Comparison of ENCODE assay signal across 1 cellular context in the genomic region with DNA sequence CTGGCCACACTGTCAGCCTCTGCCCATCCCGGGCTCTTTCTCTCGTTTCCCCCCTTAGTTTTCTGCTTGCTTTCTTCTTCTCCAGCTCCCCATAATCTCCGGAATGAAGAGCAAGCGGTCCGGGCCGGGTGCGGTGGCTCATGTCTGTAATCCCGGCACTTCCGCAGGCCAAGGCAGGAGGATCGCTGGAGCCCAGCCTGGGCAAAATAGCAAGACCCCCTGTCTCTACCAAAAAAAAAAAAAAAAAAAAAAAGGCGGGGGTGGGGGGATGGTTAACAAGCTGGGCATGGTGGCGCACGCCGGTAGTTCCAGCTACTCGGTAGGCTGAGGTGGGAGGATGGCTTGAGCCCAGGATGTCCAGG.
A peak's percentile ranks its signal among the peaks of the same experiment; 100 is the strongest.
TF ChIP-seq lines count a peak whose summit lies in the region.

No MANE protein-coding gene starts in this region.

TF ChIP-seq in K562, 482 proteins besides CTCF, POLR2A, EP300 and RAD21:
- TF ChIP-seq, protein P1, sequence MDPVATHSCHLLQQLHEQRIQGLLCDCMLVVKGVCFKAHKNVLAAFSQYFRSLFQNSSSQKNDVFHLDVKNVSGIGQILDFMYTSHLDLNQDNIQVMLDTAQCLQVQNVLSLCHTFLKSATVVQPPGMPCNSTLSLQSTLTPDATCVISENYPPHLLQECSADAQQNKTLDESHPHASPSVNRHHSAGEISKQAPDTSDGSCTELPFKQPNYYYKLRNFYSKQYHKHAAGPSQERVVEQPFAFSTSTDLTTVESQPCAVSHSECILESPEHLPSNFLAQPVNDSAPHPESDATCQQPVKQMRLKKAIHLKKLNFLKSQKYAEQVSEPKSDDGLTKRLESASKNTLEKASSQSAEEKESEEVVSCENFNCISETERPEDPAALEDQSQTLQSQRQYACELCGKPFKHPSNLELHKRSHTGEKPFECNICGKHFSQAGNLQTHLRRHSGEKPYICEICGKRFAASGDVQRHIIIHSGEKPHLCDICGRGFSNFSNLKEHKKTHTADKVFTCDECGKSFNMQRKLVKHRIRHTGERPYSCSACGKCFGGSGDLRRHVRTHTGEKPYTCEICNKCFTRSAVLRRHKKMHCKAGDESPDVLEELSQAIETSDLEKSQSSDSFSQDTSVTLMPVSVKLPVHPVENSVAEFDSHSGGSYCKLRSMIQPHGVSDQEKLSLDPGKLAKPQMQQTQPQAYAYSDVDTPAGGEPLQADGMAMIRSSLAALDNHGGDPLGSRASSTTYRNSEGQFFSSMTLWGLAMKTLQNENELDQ (CRISPR knock-in tag; IDR thresholded peaks at IDR 0.05; ENCODE audit: borderline replicate concordance), result no peak
- TF ChIP-seq HSF4 (CRISPR knock-in tag; IDR thresholded peaks at IDR 0.05; ENCODE audit: borderline replicate concordance), result no peak
- 0 out of 2 replicates have a peak, but pooled peaks have one; percentile 12 for TF ChIP-seq SPI1 (IDR thresholded peaks at IDR 0.05; ENCODE audit: borderline replicate concordance, low read depth, low read length)
- TF ChIP-seq MYBL2 (IDR thresholded peaks at IDR 0.05; ENCODE audit: low read depth), result no peak
- no peak for TF ChIP-seq MYBL2 (CRISPR knock-in tag; IDR thresholded peaks at IDR 0.05; ENCODE audit: borderline replicate concordance)
- TF ChIP-seq NFXL1 (CRISPR knock-in tag; IDR thresholded peaks at IDR 0.05), result no peak
- peak; percentile 7; the same call in 1 of the 2 replicates for TF ChIP-seq ZNF384 (IDR thresholded peaks at IDR 0.05; ENCODE audit: low read depth, low read length)
- TF ChIP-seq, protein P2, sequence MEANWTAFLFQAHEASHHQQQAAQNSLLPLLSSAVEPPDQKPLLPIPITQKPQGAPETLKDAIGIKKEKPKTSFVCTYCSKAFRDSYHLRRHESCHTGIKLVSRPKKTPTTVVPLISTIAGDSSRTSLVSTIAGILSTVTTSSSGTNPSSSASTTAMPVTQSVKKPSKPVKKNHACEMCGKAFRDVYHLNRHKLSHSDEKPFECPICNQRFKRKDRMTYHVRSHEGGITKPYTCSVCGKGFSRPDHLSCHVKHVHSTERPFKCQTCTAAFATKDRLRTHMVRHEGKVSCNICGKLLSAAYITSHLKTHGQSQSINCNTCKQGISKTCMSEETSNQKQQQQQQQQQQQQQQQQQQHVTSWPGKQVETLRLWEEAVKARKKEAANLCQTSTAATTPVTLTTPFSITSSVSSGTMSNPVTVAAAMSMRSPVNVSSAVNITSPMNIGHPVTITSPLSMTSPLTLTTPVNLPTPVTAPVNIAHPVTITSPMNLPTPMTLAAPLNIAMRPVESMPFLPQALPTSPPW (CRISPR knock-in tag; IDR thresholded peaks at IDR 0.05), result peak; percentile 5; the same call in 1 of the 2 replicates
- TF ChIP-seq, protein P3, sequence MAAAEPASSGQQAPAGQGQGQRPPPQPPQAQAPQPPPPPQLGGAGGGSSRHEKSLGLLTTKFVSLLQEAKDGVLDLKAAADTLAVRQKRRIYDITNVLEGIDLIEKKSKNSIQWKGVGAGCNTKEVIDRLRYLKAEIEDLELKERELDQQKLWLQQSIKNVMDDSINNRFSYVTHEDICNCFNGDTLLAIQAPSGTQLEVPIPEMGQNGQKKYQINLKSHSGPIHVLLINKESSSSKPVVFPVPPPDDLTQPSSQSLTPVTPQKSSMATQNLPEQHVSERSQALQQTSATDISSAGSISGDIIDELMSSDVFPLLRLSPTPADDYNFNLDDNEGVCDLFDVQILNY (CRISPR knock-in tag; IDR thresholded peaks at IDR 0.05), result no peak
- no peak for TF ChIP-seq ZNF764 (CRISPR knock-in tag; IDR thresholded peaks at IDR 0.05; ENCODE audit: low read depth)
- TF ChIP-seq MCM3 (IDR thresholded peaks at IDR 0.05), result no peak
- TF ChIP-seq SMAD2 (IDR thresholded peaks at IDR 0.05; ENCODE audit: low read depth, low read length), result no peak
